In genomic region chr7:70693300-70693689, GRCh38 we compare ENCODE assay signal across 8 cellular contexts.
DNase-seq lines count a peak whose midpoint lies in the region; ATAC-seq, FAIRE-seq and TF ChIP-seq lines count a peak whose summit lies in the region.

No MANE protein-coding gene starts in this region.

- H3K9me3 ChIP-seq in DND-41 (ENCODE audit: insufficient read depth, low read length, severe bottlenecking) (no peaks in the 10 kb centered on the region), psoas muscle (no peaks in the 10 kb centered on the region)

- no peaks in the 10 kb centered on the region for H3K36me3 Mint-ChIP-seq in glutamatergic neuron (ENCODE audit: unreplicated experiment)

- H3K4me1 Mint-ChIP-seq in glutamatergic neuron (ENCODE audit: low read depth, unreplicated experiment) = peaks cover 14% of the 10 kb centered on the region

- H3K36me3 ChIP-seq in DND-41 (ENCODE audit: insufficient read depth, low read length) (peaks cover under 1% of the 10 kb centered on the region), psoas muscle (ENCODE audit: insufficient read depth in 1 of 2, low read depth in 1 of 2) (no peaks in the 10 kb centered on the region)

- no peak for TF ChIP-seq CTCF in DND-41 (IDR thresholded peaks at IDR 0.05; ENCODE audit: borderline replicate concordance, extremely low read depth, low read length, poor library complexity, severe bottlenecking)
- TF ChIP-seq CTCF in glutamatergic neuron (IDR thresholded peaks at IDR 0.05; ENCODE audit: partially characterized antibody, unreplicated experiment) = no peak
- TF ChIP-seq CTCF in psoas muscle (IDR thresholded peaks at IDR 0.05) = no peak

- peaks cover 22% of the 10 kb centered on the region for H3K9me3 Mint-ChIP-seq in glutamatergic neuron (ENCODE audit: unreplicated experiment)

- ATAC-seq in DND-41 (ENCODE audit: insufficient read depth, low read depth) = no peak
- peak; percentile 6 to 21 (median 11) for ATAC-seq in psoas muscle
- ATAC-seq in HG03196 (IDR thresholded peaks at IDR 0.05; ENCODE audit: unreplicated experiment) = no peak
- no peak for ATAC-seq in GM19324 (IDR thresholded peaks at IDR 0.05; ENCODE audit: low FRiP score, unreplicated experiment)

- H3K9ac ChIP-seq in DND-41 (ENCODE audit: low read depth, low read length) = peak overlapping the region; percentile 96; the same call in 1 of the 2 replicates

- H3K4me3 Mint-ChIP-seq in glutamatergic neuron (ENCODE audit: unreplicated experiment) = peak overlapping the region; percentile 86

- peaks cover 29% of the 10 kb centered on the region; the same call in 1 of the 2 replicates for H4K20me1 ChIP-seq in DND-41 (ENCODE audit: insufficient read depth, low read length)

- no peak overlapping the region; the same call in 1 of the 2 replicates for H2AFZ ChIP-seq in DND-41 (ENCODE audit: low read depth, low read length)

- H3K27ac ChIP-seq in DND-41 (ENCODE audit: low read length) (peak overlapping the region; percentile 10; the same call in 1 of the 2 replicates), psoas muscle (peak overlapping the region; percentile 81)

- H3K4me2 ChIP-seq in DND-41 (ENCODE audit: insufficient read depth, low read length) = peak overlapping the region; percentile 80

- H3K4me1 ChIP-seq in DND-41 (ENCODE audit: insufficient read depth, low read length) (peaks cover 32% of the 10 kb centered on the region), psoas muscle (peaks cover 12% of the 10 kb centered on the region)

- peaks cover 39% of the 10 kb centered on the region for H3K79me2 ChIP-seq in DND-41 (ENCODE audit: insufficient read depth, low read length)

- DNase-seq in DND-41 (no peak), RCC 7860 (ENCODE audit: low spot score) (peak; percentile 26), glutamatergic neuron (no peak), psoas muscle (peak in 1 of 2 donors; percentile 30), NCI-H1092 treated with DMSO at 0.1 percent for 48 hours (lab: John Stamatoyannopoulos, UW) (no peak), ureter (ENCODE audit: low spot score) (no peak)

- H3K4me3 ChIP-seq in DND-41 (ENCODE audit: low read depth in 1 of 2, low read length in 2 of 2) (peak overlapping the region in 1 of 2 experiments; percentile 90; a peak in 2 of 4 replicates), psoas muscle (peak overlapping the region; percentile 81)

- H3K27ac Mint-ChIP-seq in glutamatergic neuron (ENCODE audit: unreplicated experiment) = peak overlapping the region; percentile 88

- H3K27me3 ChIP-seq in DND-41 (ENCODE audit: insufficient read depth, low read length, poor library complexity) = no peaks in the 10 kb centered on the region
- no peaks in the 10 kb centered on the region for H3K27me3 ChIP-seq in psoas muscle (ENCODE audit: insufficient read depth in 3 of 3, low read length in 2 of 3)

- intact Hi-C loops in psoas muscle (cut with DNase I) = loop anchor here (2.0 to 10.0 kb wide), 4 partner anchors 24 to 278 kb away; no protein-coding TSS in a partner anchor

- peaks cover 15% of the 10 kb centered on the region for H3K27me3 Mint-ChIP-seq in glutamatergic neuron (ENCODE audit: unreplicated experiment)

- WGBS in psoas muscle, 3 donors = 16 to 26% (median 17%) methylated on average over 11 of the region's 11 CpGs

- FAIRE-seq in RCC 7860 (lab: Jason Lieb, UNC) = no peak

Comparison
In these comparisons a context has a peak if more than half of its experiments do, and no peak if none do; other contexts are left out.
1. ATAC-seq: peak in psoas muscle (4 of 4); none in DND-41 (single experiment), HG03196 (single experiment) and GM19324 (single experiment).